ENCODE assay signal across 8 cellular contexts in the genomic region with DNA sequence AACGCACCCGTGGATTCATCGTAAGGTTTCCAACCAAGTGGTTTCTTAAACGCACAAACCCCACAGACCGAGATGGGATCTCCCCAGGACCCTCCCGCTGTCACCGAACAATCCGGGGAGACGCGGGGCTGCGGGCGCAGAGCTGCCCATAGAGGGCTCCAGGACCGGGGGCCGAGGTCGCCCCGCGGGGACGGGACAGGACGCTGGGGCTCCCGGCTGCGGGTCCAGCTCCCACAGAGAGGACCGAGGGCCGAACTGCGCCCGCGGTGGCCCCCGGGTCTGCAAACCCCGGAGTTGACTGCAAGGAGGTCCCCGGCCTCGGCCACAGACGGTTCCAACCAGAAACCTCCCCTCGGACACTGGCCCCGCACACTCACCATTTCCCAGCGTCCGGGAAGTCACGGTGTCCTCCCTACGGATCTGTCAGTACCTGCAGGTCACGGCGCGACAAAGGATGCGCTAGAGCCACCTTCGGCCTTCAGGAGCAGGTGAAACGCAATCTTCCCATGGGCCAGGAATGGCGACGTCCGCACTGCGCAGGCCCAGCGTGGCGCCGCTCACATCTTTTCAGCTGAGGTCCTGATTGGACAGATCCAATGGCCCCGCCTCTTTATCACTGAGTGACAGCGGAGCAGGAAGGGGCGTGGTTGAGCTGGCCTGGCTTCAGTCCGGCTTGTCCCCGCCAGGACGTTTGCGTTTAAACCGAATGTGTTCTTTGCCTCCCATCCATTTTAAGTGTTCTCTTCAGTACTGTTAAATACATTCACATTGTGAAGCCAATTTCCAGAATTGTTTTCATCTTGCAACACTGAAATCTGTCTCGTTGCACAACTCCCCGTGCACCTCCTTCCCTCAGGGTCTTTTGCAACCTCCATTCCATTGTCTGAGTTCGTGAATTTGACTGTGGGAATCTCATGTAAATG. TPM values are rescaled to one million over a fixed set of nuclear protein-coding genes. Genes with fewer than 3 reads are reported as not detected.
DNase-seq lines count a peak whose midpoint lies in the region; ATAC-seq and TF ChIP-seq lines count a peak whose summit lies in the region.

Gene ZNF14 (minus strand): TSS at position 534 of the 923 bp plus-strand sequence. CDS start 154 bp downstream, at position 380.

- CTCF ChIA-PET in CD4-positive, alpha-beta T cell (lab: Charles Lee), result interaction anchor here (1.0 to 1.1 kb wide), 3 partner anchors 43 to 200 kb away, joined by 3 to 4 read pairs (median 4); partner anchors contain the start of gene ZNF101

- H3K4me3 ChIP-seq in effector memory CD4-positive, alpha-beta T cell (ENCODE audit: insufficient read depth, low read depth, low read length, poor library complexity, severe bottlenecking), result peak within 1 kb of the TSS; percentile 99

- intact Hi-C loops in CD4-positive, alpha-beta T cell (cut with DNase I, micrococcal nuclease), result loop anchor here (1.0 to 5.0 kb wide), 7 partner anchors 44 to 134 kb away; partner anchors contain the start of genes ZNF101 (in 2 of the 2), ZNF253 (in 1 of the 2) and ZNF506 (in 1 of the 2)

- peak; percentile 99 for ATAC-seq in CD4-positive, alpha-beta T cell (ENCODE audit: poor library complexity)
- ATAC-seq in GM19395 (IDR thresholded peaks at IDR 0.05; ENCODE audit: unreplicated experiment) (peak; percentile 99), HG03558 (IDR thresholded peaks at IDR 0.05; ENCODE audit: extremely low read depth, unreplicated experiment) (peak; percentile 97)

- peak within 1 kb of the TSS; percentile 99 for H3K4me3 Mint-ChIP-seq in CD4-positive, alpha-beta T cell

- H3K9me3 ChIP-seq in CD4-positive, alpha-beta T cell (ENCODE audit: control insufficient read depth, low read length), result peaks cover 22% of the 10 kb centered on the region
- peaks cover 7% of the 10 kb centered on the region for H3K9me3 ChIP-seq in effector memory CD4-positive, alpha-beta T cell (ENCODE audit: control insufficient read depth, low read length)

- H3K4me1 Mint-ChIP-seq in CD4-positive, alpha-beta T cell (ENCODE audit: low read depth), result peaks cover 27% of the 10 kb centered on the region

- DNase-seq in CD4-positive, alpha-beta T cell, result peak; percentile 83 to 91 (median 86)
- DNase-seq in NCI-H774 (lab: John Stamatoyannopoulos, UW) (peak; percentile 94), lung microvascular endothelial cell (ENCODE audit: low read depth in 2 of 2) (peak; percentile 92 to 95)
- peak; percentile 79 to 82 for DNase-seq in activated CD8-positive, alpha-beta memory T cell treated with anti-CD3 and anti-CD28 coated beads for 1 hour (ENCODE audit: extremely low read depth in 1 of 2, low read depth in 1 of 2)
- DNase-seq in effector memory CD4-positive, alpha-beta T cell, result peak; percentile 79 to 91 (median 83)
- peak; percentile 77 to 86 (median 85) for DNase-seq in stimulated activated CD4-positive, alpha-beta T cell treated with anti-CD3 and anti-CD28 coated beads, TNF-alpha, amount 100 ng/mL, for 4 hours (ENCODE audit: low read depth in 3 of 3)

- H3K27me3 ChIP-seq in CD4-positive, alpha-beta T cell (ENCODE audit: control insufficient read depth, insufficient read depth, low read length), result no peaks in the 10 kb centered on the region
- no peaks in the 10 kb centered on the region for H3K27me3 ChIP-seq in effector memory CD4-positive, alpha-beta T cell (replicated peaks; ENCODE audit: control insufficient read depth, insufficient read depth, low read length, poor library complexity, severe bottlenecking)

- H3K36me3 Mint-ChIP-seq in CD4-positive, alpha-beta T cell (ENCODE audit: low read depth), result peaks cover 54% of the 10 kb centered on the region

- H3K27ac Mint-ChIP-seq in CD4-positive, alpha-beta T cell, result peak within 1 kb of the TSS; percentile 94

- TF ChIP-seq CTCF in CD4-positive, alpha-beta T cell (IDR thresholded peaks at IDR 0.05), result no peak

- H3K4me1 ChIP-seq in effector memory CD4-positive, alpha-beta T cell (ENCODE audit: control insufficient read depth, insufficient read depth, low read length, poor library complexity, severe bottlenecking), result peaks cover 2% of the 10 kb centered on the region

- POLR2A ChIA-PET in CD4-positive, alpha-beta T cell (lab: Charles Lee), result interaction anchor here (0.6 to 4.9 kb wide), 41 partner anchors 12 to 1596 kb away, joined by 3 to 112 read pairs (median 5); partner anchors contain the start of genes ATP13A1, CILP2, GMIP and LPAR2

- peaks cover 7% of the 10 kb centered on the region for H3K9me3 Mint-ChIP-seq in CD4-positive, alpha-beta T cell

- H3K36me3 ChIP-seq in effector memory CD4-positive, alpha-beta T cell (ENCODE audit: control insufficient read depth, insufficient read depth, low read length), result peaks cover 18% of the 10 kb centered on the region

- H3K27me3 Mint-ChIP-seq in CD4-positive, alpha-beta T cell, result no peaks in the 10 kb centered on the region

- H3K27ac ChIP-seq in CD4-positive, alpha-beta T cell (ENCODE audit: low read depth, low read length), result peak within 1 kb of the TSS; percentile 79
- H3K27ac ChIP-seq in effector memory CD4-positive, alpha-beta T cell (ENCODE audit: insufficient read depth, low read length, poor library complexity, severe bottlenecking), result peak within 1 kb of the TSS; percentile 79

RNA-seq across cellular contexts. Expression of gene ZNF14, which starts in this region (rescaled TPM):
- 10 to 100 TPM; 36.9 to 37.3 TPM for total RNA-seq in CD4-positive, alpha-beta T cell
- 2.6 and 5.0 TPM in 2 replicates for total RNA-seq in lung microvascular endothelial cell

Comparison
In these comparisons a context has a peak if more than half of its experiments do, and no peak if none do; other contexts are left out.
1. Peak in every context shown above with its lines: DNase-seq, ATAC-seq, H3K4me3 ChIP-seq and H3K27ac ChIP-seq.